Comparison of ENCODE assay signal across 13 cellular contexts in genomic region chr5:119412828-119413227, GRCh38. TPM values are rescaled to one million over a fixed set of nuclear protein-coding genes. Genes with fewer than 3 reads are reported as not detected.
A peak's percentile ranks its signal among the peaks of the same experiment; 100 is the strongest.
DNase-seq lines count a peak whose midpoint lies in the region; ATAC-seq and TF ChIP-seq lines count a peak whose summit lies in the region.
"Had no signal": no experiment of that assay in that cellular context is flagged by ENCODE, and none has a peak within 500 bp of the region (broad histone marks: within the 10 kb centered on the region; RNA-seq: fewer than 3 reads in every experiment).

No MANE protein-coding gene starts in this region.

- H3K9me2 ChIP-seq in HCT116 (ENCODE audit: insufficient read depth) = no peaks in the 10 kb centered on the region

- H3K36me3 ChIP-seq in HCT116 (ENCODE audit: control insufficient read depth in 1 of 2, insufficient read depth in 2 of 2, low read length in 2 of 2) (no peaks in the 10 kb centered on the region), mucosa of descending colon (ENCODE audit: low read depth) (no peaks in the 10 kb centered on the region), vagina (no peaks in the 10 kb centered on the region)
- H3K36me3 ChIP-seq: BE2C had no signal

- no peak overlapping the region for H3K9ac ChIP-seq in HCT116 (ENCODE audit: low read length)

- BruUV-seq in HCT116 (replicated peaks; lab: Mats Ljungman, UMichigan) = no TSS peak

- RAD21 ChIA-PET in HCT116 (lab: Charles Lee; ENCODE audit: low non-redundant PET in 1 of 2, low total read pairs in 2 of 2, uncharacterized antibody in 2 of 2, unreplicated experiment in 2 of 2) = interaction anchor here (1.0 to 1.7 kb wide), 3 partner anchors 45 to 425 kb away, joined by 3 to 5 read pairs (median 4); partner anchors contain the start of gene DTWD2 (in 2 of the 2)

- H3K9me3 ChIP-seq in HCT116 (ENCODE audit: control insufficient read depth in 1 of 2, insufficient read depth in 1 of 2, low read depth in 1 of 2, low read length in 2 of 2) = no peaks in the 10 kb centered on the region
- no peaks in the 10 kb centered on the region for H3K9me3 ChIP-seq in mucosa of descending colon
- H3K9me3 ChIP-seq in vagina = no peaks in the 10 kb centered on the region
- H3K9me3 ChIP-seq: BE2C had no signal

- H3K36me3 Mint-ChIP-seq in brain = no peaks in the 10 kb centered on the region
- no peaks in the 10 kb centered on the region for H3K36me3 Mint-ChIP-seq in type B pancreatic cell
- H3K36me3 Mint-ChIP-seq: CD4-positive, alpha-beta memory T cell had no signal

- H3K4me2 ChIP-seq in HCT116 (ENCODE audit: low read length) = no peak overlapping the region; the same call in 1 of the 2 replicates

- no peaks in the 10 kb centered on the region for H3K27me3 ChIP-seq in HCT116 (ENCODE audit: insufficient read depth, low read length)
- H3K27me3 ChIP-seq in vagina = no peaks in the 10 kb centered on the region
- H3K27me3 ChIP-seq: BE2C had no signal

- H3K79me2 ChIP-seq in HCT116 (ENCODE audit: insufficient read depth, low read length) = no peaks in the 10 kb centered on the region

- CTCF ChIA-PET in HCT116 (lab: Charles Lee) = interaction anchor here (1.1 to 3.9 kb wide), 9 partner anchors 29 to 456 kb away, joined by 3 to 47 read pairs (median 5); partner anchors contain the start of genes DMXL1, DTWD2 and HSD17B4

- H3K4me1 Mint-ChIP-seq in brain (peaks cover 31% of the 10 kb centered on the region), type B pancreatic cell (ENCODE audit: unreplicated experiment) (peaks cover 12% of the 10 kb centered on the region)

- H3K27ac ChIP-seq in HCT116 (ENCODE audit: low read depth, low read length) (no peak overlapping the region), vagina (no peak overlapping the region)
- H3K27ac ChIP-seq: C4-2B had no signal

- H3K4me3 ChIP-seq in HCT116 (replicated peaks in 1 of 2; ENCODE audit: low read depth in 1 of 2, low read length in 2 of 2) = no peak overlapping the region
- H3K4me3 ChIP-seq in mucosa of descending colon = no peak overlapping the region
- H3K4me3 ChIP-seq in vagina = no peak overlapping the region

- intact Hi-C loops in HCT116 (cut with micrococcal nuclease) = loop anchor here (1.0 to 10.0 kb wide), 4 partner anchors 96 to 425 kb away; partner anchors contain the start of gene DTWD2
- intact Hi-C loops in mucosa of descending colon (cut with DNase I, micrococcal nuclease) = loop anchor here in 1 of 2 donors (5.0 to 10.0 kb wide), 2 partner anchors 148 to 426 kb away; partner anchors contain the start of gene DTWD2
- intact Hi-C loops in vagina (cut with DNase I) = loop anchor here (5.0 to 10.0 kb wide), 2 partner anchors 148 to 426 kb away; partner anchors contain the start of gene DTWD2

- TF ChIP-seq CTCF in HCT116 (IDR thresholded peaks at IDR 0.05 in 2 of 3, conservative IDR thresholded peaks at IDR 0.05 in 1 of 3; ENCODE audit: borderline replicate concordance in 1 of 3, insufficient read depth in 1 of 3, low read depth in 2 of 3, low read length in 2 of 3) (no peak), brain (conservative IDR thresholded peaks at IDR 0.05) (no peak), mucosa of descending colon (IDR thresholded peaks at IDR 0.05) (no peak), type B pancreatic cell (conservative IDR thresholded peaks at IDR 0.05) (no peak), vagina (IDR thresholded peaks at IDR 0.05) (no peak)

- no peak for TF ChIP-seq RAD21 in HCT116 (IDR thresholded peaks at IDR 0.05; ENCODE audit: low read depth)

- peak overlapping the region; percentile 81 for H2AFZ ChIP-seq in HCT116 (ENCODE audit: low read depth, low read length, poor library complexity, severe bottlenecking)

- DNase-seq in HCT116 (ENCODE audit: low read depth, low spot score) = no peak
- peak in 2 of 3 donors; percentile 35 to 42 for DNase-seq in mucosa of descending colon
- DNase-seq in type B pancreatic cell (ENCODE audit: extremely low spot score, unreplicated experiment) = no peak
- no peak for DNase-seq in vagina (ENCODE audit: extremely low spot score in 2 of 2)
- no peak for DNase-seq in stimulated activated CD4-positive, alpha-beta T cell treated with anti-CD3 and anti-CD28 coated beads, Interleukin-2, amount 100 ng/mL, for 24 hours
- DNase-seq in NCI-H2107 treated with DMSO at 0.1 percent for 48 hours (lab: John Stamatoyannopoulos, UW; ENCODE audit: unreplicated experiment) = no peak
- DNase-seq: BE2C; CD4-positive, alpha-beta memory T cell; EL; GOT3; H9 had no signal

- POLR2A ChIA-PET in HCT116 (lab: Charles Lee) = interaction anchor here (1.3 kb wide), 1 partner anchor 425 kb away, joined by 5 read pairs; the partner anchor contains the start of gene DTWD2

- peaks cover 0 to 10% of the 10 kb centered on the region in 2 experiments; a peak in 2 of 4 replicates for H3K4me1 ChIP-seq in HCT116 (ENCODE audit: control insufficient read depth in 1 of 2, insufficient read depth in 2 of 2, low read length in 2 of 2)
- peaks cover 6% of the 10 kb centered on the region for H3K4me1 ChIP-seq in mucosa of descending colon (ENCODE audit: low read depth)
- H3K4me1 ChIP-seq in vagina = peaks cover 15% of the 10 kb centered on the region
- H3K4me1 ChIP-seq: BE2C had no signal

- H3K9me3 Mint-ChIP-seq in brain = no peaks in the 10 kb centered on the region
- H3K9me3 Mint-ChIP-seq in type B pancreatic cell = no peaks in the 10 kb centered on the region
- H3K9me3 Mint-ChIP-seq: CD4-positive, alpha-beta memory T cell had no signal

- TF ChIP-seq POLR2A in HCT116 (IDR thresholded peaks at IDR 0.05; ENCODE audit: borderline replicate concordance, extremely low read depth, insufficient read depth, insufficient read length) (no peak), vagina (IDR thresholded peaks at IDR 0.05) (no peak)

- H3K4me3 Mint-ChIP-seq in brain (peak overlapping the region in 3 of 5 experiments; percentile 23 to 62 (median 39)), type B pancreatic cell (peak overlapping the region; percentile 9)

- H4K20me1 ChIP-seq in HCT116 (ENCODE audit: insufficient read depth) = no peaks in the 10 kb centered on the region

- H3K27ac Mint-ChIP-seq in brain = peak overlapping the region in 1 of 5 experiments; percentile 95
- H3K27ac Mint-ChIP-seq in type B pancreatic cell = no peak overlapping the region
- H3K27ac Mint-ChIP-seq: H9 had no signal

- ATAC-seq in HCT116 = no peak
- ATAC-seq in mucosa of descending colon = peak; percentile 62

- H3K27me3 Mint-ChIP-seq in brain = peaks cover 4% of the 10 kb centered on the region
- no peaks in the 10 kb centered on the region for H3K27me3 Mint-ChIP-seq in type B pancreatic cell

TF ChIP-seq in HCT116, 20 proteins besides CTCF, POLR2A, EP300 and RAD21 (continues in another document):
- TF ChIP-seq ZNF274 (IDR thresholded peaks at IDR 0.05; ENCODE audit: low read depth, low read length) (no peak), JUND (IDR thresholded peaks at IDR 0.05) (no peak), REST (IDR thresholded peaks at IDR 0.05; ENCODE audit: low read depth) (no peak), CBX3 (IDR thresholded peaks at IDR 0.05; ENCODE audit: low read depth) (no peak), SIN3A (IDR thresholded peaks at IDR 0.05; ENCODE audit: low read depth) (no peak), YY1 (IDR thresholded peaks at IDR 0.05; ENCODE audit: extremely low read depth, insufficient replicate concordance, low read depth, low read length) (no peak), ELF1 (IDR thresholded peaks at IDR 0.05; ENCODE audit: borderline replicate concordance, low read depth) (no peak), SRF (IDR thresholded peaks at IDR 0.05; ENCODE audit: low read depth) (no peak), SP1 (IDR thresholded peaks at IDR 0.05; ENCODE audit: low read depth) (no peak), ZFX (IDR thresholded peaks at IDR 0.05) (no peak), POLR2AphosphoS5 (IDR thresholded peaks at IDR 0.05; ENCODE audit: low read depth, low read length) (no peak), FOSL1 (IDR thresholded peaks at IDR 0.05; ENCODE audit: low read depth) (no peak), EZH2phosphoT487 (IDR thresholded peaks at IDR 0.05; ENCODE audit: borderline replicate concordance) (no peak)

RNA-seq across cellular contexts. Expression of gene HSD17B4, which starts 39.5 kb away (rescaled TPM):
- total RNA-seq in HCT116 (2021; ENCODE audit: unreplicated experiment) = 142 TPM
- 64.6 and 71.0 TPM in 2 replicates for polyA plus RNA-seq in HCT116 (2012)
- polyA plus RNA-seq in brain (ENCODE audit: insufficient read depth, low read depth, low replicate concordance) = 105 TPM
- total RNA-seq in mucosa of descending colon = 100 to 1,000 TPM; 178 to 243 (median 235) TPM
- 184 and 204 TPM in 2 replicates for total RNA-seq in type B pancreatic cell (ENCODE audit: low replicate concordance)
- total RNA-seq in vagina = 137 TPM

RNA-seq across cellular contexts. Expression of gene TNFAIP8, which starts 57.0 kb away (rescaled TPM):
- 18.4 TPM for total RNA-seq in HCT116 (2021; ENCODE audit: unreplicated experiment)
- 12.4 and 16.7 TPM in 2 replicates for polyA plus RNA-seq in HCT116 (2012)
- polyA plus RNA-seq in brain (ENCODE audit: insufficient read depth, low read depth, low replicate concordance) = 8.9 TPM
- 10 to 100 TPM in 2 of 3 donors, 1 to 10 TPM in 1; 8.7 to 15.7 (median 12.3) TPM for total RNA-seq in mucosa of descending colon
- 11.8 and 17.3 TPM in 2 replicates for total RNA-seq in type B pancreatic cell (ENCODE audit: low replicate concordance)
- total RNA-seq in vagina = 34.4 TPM

Comparison
In these comparisons a context has a peak if more than half of its experiments do, and no peak if none do; other contexts are left out.
1. DNase-seq: peak in mucosa of descending colon (2 of 3); none in HCT116 (single experiment), type B pancreatic cell (single experiment), vagina (0 of 2), stimulated activated CD4-positive, alpha-beta T cell treated with anti-CD3 and anti-CD28 coated beads, Interleukin-2, amount 100 ng/mL, for 24 hours (0 of 2) and NCI-H2107 treated with DMSO at 0.1 percent for 48 hours (single experiment).